In the genomic region with DNA sequence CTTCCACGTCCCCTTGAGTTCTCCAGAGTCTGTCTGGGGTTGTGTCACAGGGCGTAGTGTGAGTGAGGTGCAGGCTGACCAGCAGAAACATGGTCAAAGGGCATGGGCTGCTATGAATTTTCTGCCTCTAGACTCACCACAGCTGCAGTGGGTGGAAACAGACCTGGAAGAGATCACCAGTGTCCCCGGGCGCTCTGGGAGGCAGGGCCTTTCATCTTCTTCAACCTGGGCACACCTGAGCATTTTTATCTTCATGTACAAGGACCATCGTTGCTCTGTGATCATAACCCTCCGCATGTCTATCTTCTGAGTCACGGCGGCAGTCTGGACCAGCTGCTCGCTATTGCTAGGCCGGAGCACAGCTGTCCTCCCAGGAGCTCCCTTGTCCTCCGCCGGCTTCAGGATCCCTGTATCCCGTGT, we compare ENCODE assay signal across 1 cellular context.
TF ChIP-seq lines count a peak whose summit lies in the region.

No MANE protein-coding gene starts in this region.

TF ChIP-seq in WTC11, 78 proteins besides CTCF, POLR2A, EP300 and RAD21 (continued from another document):
- TF ChIP-seq CDX4 (CRISPR knock-in tag; IDR thresholded peaks at IDR 0.05; ENCODE audit: borderline replicate concordance) = no peak
- no peak for TF ChIP-seq OVOL2 (CRISPR knock-in tag; IDR thresholded peaks at IDR 0.05; ENCODE audit: borderline replicate concordance)
- TF ChIP-seq ZNF416 (CRISPR knock-in tag; IDR thresholded peaks at IDR 0.05) = no peak
- TF ChIP-seq GTF2I (CRISPR knock-in tag; conservative IDR thresholded peaks at IDR 0.05) = no peak
- TF ChIP-seq SMAD3 (CRISPR knock-in tag; IDR thresholded peaks at IDR 0.05; ENCODE audit: borderline replicate concordance) = no peak
- TF ChIP-seq NR1H2 (CRISPR knock-in tag; IDR thresholded peaks at IDR 0.05) = no peak
- no peak for TF ChIP-seq E2F4 (CRISPR knock-in tag; IDR thresholded peaks at IDR 0.05; ENCODE audit: borderline replicate concordance, low read depth)
- TF ChIP-seq, protein P1, sequence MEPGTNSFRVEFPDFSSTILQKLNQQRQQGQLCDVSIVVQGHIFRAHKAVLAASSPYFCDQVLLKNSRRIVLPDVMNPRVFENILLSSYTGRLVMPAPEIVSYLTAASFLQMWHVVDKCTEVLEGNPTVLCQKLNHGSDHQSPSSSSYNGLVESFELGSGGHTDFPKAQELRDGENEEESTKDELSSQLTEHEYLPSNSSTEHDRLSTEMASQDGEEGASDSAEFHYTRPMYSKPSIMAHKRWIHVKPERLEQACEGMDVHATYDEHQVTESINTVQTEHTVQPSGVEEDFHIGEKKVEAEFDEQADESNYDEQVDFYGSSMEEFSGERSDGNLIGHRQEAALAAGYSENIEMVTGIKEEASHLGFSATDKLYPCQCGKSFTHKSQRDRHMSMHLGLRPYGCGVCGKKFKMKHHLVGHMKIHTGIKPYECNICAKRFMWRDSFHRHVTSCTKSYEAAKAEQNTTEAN (CRISPR knock-in tag; IDR thresholded peaks at IDR 0.05) = no peak
